34 cellular contexts compared by ENCODE assay signal in the genomic region with DNA sequence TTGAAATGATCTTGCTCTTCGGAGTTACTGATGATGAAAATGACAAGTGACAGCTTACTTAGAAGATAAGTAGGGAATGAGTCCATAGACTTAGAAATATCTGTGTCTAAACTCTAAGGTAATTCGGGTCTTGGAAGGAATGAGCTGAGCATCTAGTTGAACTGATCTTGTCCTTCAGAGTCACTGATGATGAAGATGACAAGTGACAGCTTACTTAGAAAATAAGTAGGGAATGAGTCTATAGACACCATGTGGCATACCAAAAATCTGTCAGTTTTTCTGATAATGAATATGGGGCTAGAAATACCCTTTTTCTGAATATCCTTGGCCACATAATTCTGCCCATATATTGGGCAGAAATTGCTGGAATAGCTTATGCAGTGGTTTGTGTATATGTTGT.
"Had no signal": no experiment of that assay in that cellular context is flagged by ENCODE, and none has a peak within 500 bp of the region (broad histone marks: within the 10 kb centered on the region; RNA-seq: fewer than 3 reads in every experiment).

No MANE protein-coding gene starts in this region.

- FAIRE-seq: colon had no signal

- H3K9me3 ChIP-seq: body of pancreas, esophagus muscularis mucosa, gastrocnemius medialis, heart left ventricle had no signal

- H3K4me1 Mint-ChIP-seq: activated CD4-positive, alpha-beta T cell treated with anti-CD3 and anti-CD28 coated beads for 36 hours; activated CD4-positive, alpha-beta T cell treated with anti-CD3 and anti-CD28 coated beads, Interleukin-2, amount 10 ng/mL, durations not matched to agents 24 days and 14 days; activated CD8-positive, alpha-beta memory T cell treated with anti-CD3 and anti-CD28 coated beads, Interleukin-2, amount 10 ng/mL, durations not matched to agents 7 days and 5 days; activated naive CD4-positive, alpha-beta T cell treated with anti-CD3 and anti-CD28 coated beads, Interleukin-2, amount 10 ng/mL, durations not matched to agents 7 days and 5 days; activated naive CD8-positive, alpha-beta T cell treated with anti-CD3 and anti-CD28 coated beads, Interleukin-2, amount 10 ng/mL, durations not matched to agents 7 days and 5 days; T-helper 17 cell had no signal

- H3K27ac ChIP-seq: body of pancreas, esophagus muscularis mucosa, foreskin keratinocyte, gastrocnemius medialis had no signal

- H3K27me3 Mint-ChIP-seq: activated CD4-positive, alpha-beta T cell treated with anti-CD3 and anti-CD28 coated beads for 36 hours; activated naive CD4-positive, alpha-beta T cell treated with anti-CD3 and anti-CD28 coated beads, Interleukin-2, amount 10 ng/mL, durations not matched to agents 7 days and 5 days had no signal

- H3K9me3 Mint-ChIP-seq: activated CD4-positive, alpha-beta memory T cell treated with anti-CD3 and anti-CD28 coated beads for 36 hours; activated CD4-positive, alpha-beta T cell treated with anti-CD3 and anti-CD28 coated beads, Interleukin-2, amount 10 ng/mL, durations not matched to agents 24 days and 14 days; activated naive CD4-positive, alpha-beta T cell treated with anti-CD3 and anti-CD28 coated beads, Interleukin-2, amount 10 ng/mL, durations not matched to agents 7 days and 5 days; activated naive CD4-positive, alpha-beta T cell treated with anti-CD3 and anti-CD28 coated beads, Interleukin-2, amount 50 U/mL, for 72 hours; activated naive CD8-positive, alpha-beta T cell treated with anti-CD3 and anti-CD28 coated beads, Interleukin-2, amount 10 ng/mL, durations not matched to agents 7 days and 5 days; activated T-helper 1 cell treated with anti-CD3 and anti-CD28 coated beads, Interleukin-12 subunit alpha, Interleukin-12 subunit beta, Interleukin-2, Interleukin-4 antibody, amounts not matched to agents 30 ng/mL and 10 ng/mL and 1 ng/mL, durations not matched to agents 14 hours and 24 hours and 36 hours; effector memory CD8-positive, alpha-beta T cell; T-helper 2 cell treated with Interferon-gamma antibody and Interleukin-4, amounts not matched to agents 5 μg/mL and 100 μg/mL, for 36 hours had no signal

- H3K4me3 ChIP-seq: body of pancreas, esophagus muscularis mucosa, gastrocnemius medialis, heart left ventricle had no signal

- H3K36me3 Mint-ChIP-seq: activated CD4-positive, alpha-beta memory T cell treated with anti-CD3 and anti-CD28 coated beads for 36 hours; activated CD8-positive, alpha-beta memory T cell treated with anti-CD3 and anti-CD28 coated beads, Interleukin-2, amount 10 ng/mL, durations not matched to agents 7 days and 5 days; activated naive CD4-positive, alpha-beta T cell treated with anti-CD3 and anti-CD28 coated beads, Interleukin-2, amount 10 ng/mL, durations not matched to agents 7 days and 5 days; activated naive CD4-positive, alpha-beta T cell treated with anti-CD3 and anti-CD28 coated beads, Interleukin-2, amount 50 U/mL, for 72 hours; activated naive CD8-positive, alpha-beta T cell treated with anti-CD3 and anti-CD28 coated beads, Interleukin-2, amount 10 ng/mL, durations not matched to agents 7 days and 5 days had no signal

- DNase-seq: activated CD4-positive, alpha-beta memory T cell treated with anti-CD3 and anti-CD28 coated beads for 36 hours; activated CD4-positive, alpha-beta T cell treated with anti-CD3 and anti-CD28 coated beads for 36 hours; activated CD4-positive, alpha-beta T cell treated with anti-CD3 and anti-CD28 coated beads, Interleukin-2, amount 10 ng/mL, durations not matched to agents 24 days and 14 days; activated CD4-positive, CD25-positive, alpha-beta regulatory T cell; activated CD4-positive, CD25-positive, alpha-beta regulatory T cell treated with anti-CD3 and anti-CD28 coated beads, Interleukin-2, amount 50 U/mL, for 72 hours; activated CD8-positive, alpha-beta memory T cell treated with anti-CD3 and anti-CD28 coated beads, Interleukin-2, amount 10 ng/mL, durations not matched to agents 7 days and 5 days; activated CD8-positive, alpha-beta memory T cell treated with anti-CD3 and anti-CD28 coated beads, Interleukin-2, amount 50 U/mL, for 4 hours; activated CD8-positive, alpha-beta T cell treated with anti-CD3 and anti-CD28 coated beads, Interleukin-2, amount 10 ng/mL, durations not matched to agents 7 days and 5 days; activated gamma-delta T cell; activated naive CD4-positive, alpha-beta T cell; activated naive CD4-positive, alpha-beta T cell treated with anti-CD3 and anti-CD28 coated beads, Interleukin-2, amount 10 ng/mL, durations not matched to agents 7 days and 5 days; activated naive CD8-positive, alpha-beta T cell treated with anti-CD3 and anti-CD28 coated beads, Interleukin-2, amount 10 ng/mL, durations not matched to agents 7 days and 5 days; activated T-cell treated with anti-CD3 and anti-CD28 coated beads, Interleukin-2, amount 50 U/mL, for 1 hour; activated T-cell treated with anti-CD3 and anti-CD28 coated beads, Interleukin-2, amount 50 U/mL, for 48 hours; amniotic stem cell; anterior cingulate cortex; body of pancreas; caudate nucleus; cortex of kidney; dermis blood vessel endothelial cell; effector CD4-positive, alpha-beta T cell; effector memory CD8-positive, alpha-beta T cell; erythroblast; foreskin keratinocyte; gastrocnemius medialis; glutamatergic neuron; heart left ventricle; T-helper 17 cell; T1000 had no signal

- ATAC-seq: activated CD4-positive, alpha-beta T cell treated with anti-CD3 and anti-CD28 coated beads for 36 hours; activated CD8-positive, alpha-beta memory T cell treated with anti-CD3 and anti-CD28 coated beads, Interleukin-2, amount 10 ng/mL, durations not matched to agents 7 days and 5 days; activated CD8-positive, alpha-beta T cell treated with anti-CD3 and anti-CD28 coated beads, Interleukin-2, amount 10 ng/mL, durations not matched to agents 7 days and 5 days; activated naive CD4-positive, alpha-beta T cell treated with anti-CD3 and anti-CD28 coated beads, Interleukin-2, amount 50 U/mL, for 72 hours; body of pancreas; effector memory CD8-positive, alpha-beta T cell; foreskin keratinocyte; gastrocnemius medialis; heart left ventricle; T-helper 17 cell had no signal

- H3K27ac Mint-ChIP-seq: activated CD4-positive, alpha-beta memory T cell treated with anti-CD3 and anti-CD28 coated beads for 36 hours; activated CD4-positive, alpha-beta T cell treated with anti-CD3 and anti-CD28 coated beads for 36 hours; activated CD4-positive, alpha-beta T cell treated with anti-CD3 and anti-CD28 coated beads, Interleukin-2, amount 10 ng/mL, durations not matched to agents 24 days and 14 days; activated CD8-positive, alpha-beta memory T cell treated with anti-CD3 and anti-CD28 coated beads, Interleukin-2, amount 10 ng/mL, durations not matched to agents 7 days and 5 days; activated CD8-positive, alpha-beta T cell treated with anti-CD3 and anti-CD28 coated beads, Interleukin-2, amount 10 ng/mL, durations not matched to agents 7 days and 5 days; activated naive CD4-positive, alpha-beta T cell treated with anti-CD3 and anti-CD28 coated beads, Interleukin-2, amount 10 ng/mL, durations not matched to agents 7 days and 5 days; activated naive CD4-positive, alpha-beta T cell treated with anti-CD3 and anti-CD28 coated beads, Interleukin-2, amount 50 U/mL, for 72 hours; activated naive CD8-positive, alpha-beta T cell treated with anti-CD3 and anti-CD28 coated beads, Interleukin-2, amount 10 ng/mL, durations not matched to agents 7 days and 5 days; activated T-helper 1 cell treated with anti-CD3 and anti-CD28 coated beads, Interleukin-12 subunit alpha, Interleukin-12 subunit beta, Interleukin-2, Interleukin-4 antibody, amounts not matched to agents 30 ng/mL and 10 ng/mL and 1 ng/mL, durations not matched to agents 14 hours and 24 hours and 36 hours; effector memory CD8-positive, alpha-beta T cell; T-helper 17 cell; T-helper 2 cell treated with Interferon-gamma antibody and Interleukin-4, amounts not matched to agents 5 μg/mL and 100 μg/mL, for 36 hours had no signal

- H3K4me3 Mint-ChIP-seq: activated CD4-positive, alpha-beta memory T cell treated with anti-CD3 and anti-CD28 coated beads for 36 hours; activated CD4-positive, alpha-beta T cell treated with anti-CD3 and anti-CD28 coated beads for 36 hours; activated CD4-positive, alpha-beta T cell treated with anti-CD3 and anti-CD28 coated beads, Interleukin-2, amount 10 ng/mL, durations not matched to agents 24 days and 14 days; activated CD8-positive, alpha-beta memory T cell treated with anti-CD3 and anti-CD28 coated beads, Interleukin-2, amount 10 ng/mL, durations not matched to agents 7 days and 5 days; activated CD8-positive, alpha-beta T cell treated with anti-CD3 and anti-CD28 coated beads, Interleukin-2, amount 10 ng/mL, durations not matched to agents 7 days and 5 days; activated naive CD4-positive, alpha-beta T cell treated with anti-CD3 and anti-CD28 coated beads, Interleukin-2, amount 10 ng/mL, durations not matched to agents 7 days and 5 days; activated naive CD8-positive, alpha-beta T cell treated with anti-CD3 and anti-CD28 coated beads, Interleukin-2, amount 10 ng/mL, durations not matched to agents 7 days and 5 days; activated T-helper 1 cell treated with anti-CD3 and anti-CD28 coated beads, Interleukin-12 subunit alpha, Interleukin-12 subunit beta, Interleukin-2, Interleukin-4 antibody, amounts not matched to agents 30 ng/mL and 10 ng/mL and 1 ng/mL, durations not matched to agents 14 hours and 24 hours and 36 hours; effector memory CD8-positive, alpha-beta T cell; T-helper 17 cell; T-helper 2 cell treated with Interferon-gamma antibody and Interleukin-4, amounts not matched to agents 5 μg/mL and 100 μg/mL, for 36 hours had no signal

- H3K27me3 ChIP-seq: body of pancreas, esophagus muscularis mucosa, foreskin keratinocyte, gastrocnemius medialis, heart left ventricle had no signal
